ENCODE assay signal across 2 cellular contexts in the genomic region with DNA sequence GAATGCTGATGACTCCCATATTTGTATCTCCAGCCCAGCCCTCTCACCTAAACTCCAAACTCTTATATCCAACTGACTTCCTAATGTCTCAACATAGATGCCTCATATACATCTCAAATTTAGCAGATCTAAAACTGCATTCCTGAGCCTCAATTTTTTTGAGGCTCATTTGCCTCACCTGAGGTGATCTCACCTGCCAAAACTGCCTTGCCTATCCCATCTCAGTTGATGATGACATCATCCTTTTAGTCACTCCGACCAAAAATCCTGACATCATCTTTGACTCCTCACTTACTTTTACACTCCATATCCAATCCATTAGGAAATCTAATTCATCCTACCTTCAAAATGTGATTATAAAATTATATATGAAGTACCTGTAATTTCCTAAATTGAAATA.
TF ChIP-seq lines count a peak whose summit lies in the region.

No MANE protein-coding gene starts in this region.

TF ChIP-seq in HepG2, 621 proteins besides CTCF, POLR2A, EP300 and RAD21:
- TF ChIP-seq ZBTB38 (CRISPR knock-in tag; IDR thresholded peaks at IDR 0.05) = no peak
- no peak for TF ChIP-seq BHLHE40 (IDR thresholded peaks at IDR 0.05; ENCODE audit: low read length)
- peak; percentile 100 for TF ChIP-seq ATF7 (IDR thresholded peaks at IDR 0.05)
- TF ChIP-seq ATF7 (CRISPR knock-in tag; IDR thresholded peaks at IDR 0.05) = no peak
- TF ChIP-seq IKZF4 (CRISPR knock-in tag; IDR thresholded peaks at IDR 0.05; ENCODE audit: borderline replicate concordance, low read depth, not compliant biosample characterization) = no peak
- TF ChIP-seq ZNF329 (CRISPR knock-in tag; IDR thresholded peaks at IDR 0.05; ENCODE audit: low read depth) = no peak
- TF ChIP-seq ZNF577 (CRISPR knock-in tag; IDR thresholded peaks at IDR 0.05; ENCODE audit: borderline replicate concordance, low read depth) = no peak
- TF ChIP-seq ZNF83 (CRISPR knock-in tag; IDR thresholded peaks at IDR 0.05; ENCODE audit: borderline replicate concordance) = no peak
- peak; percentile 86 for TF ChIP-seq CREB1 (IDR thresholded peaks at IDR 0.05)
- no peak for TF ChIP-seq CREB1 (CRISPR knock-in tag; IDR thresholded peaks at IDR 0.05)
- no peak for TF ChIP-seq ZNF24 (IDR thresholded peaks at IDR 0.05)

TF ChIP-seq in K562, 482 proteins besides CTCF, POLR2A, EP300 and RAD21:
- TF ChIP-seq ATF3 (IDR thresholded peaks at IDR 0.05) = peak; percentile 70
- no peak for TF ChIP-seq ATF3 (CRISPR knock-in tag; conservative IDR thresholded peaks at IDR 0.05)
- TF ChIP-seq ATF7 (IDR thresholded peaks at IDR 0.05) = 0 out of 2 replicates have a peak, but pooled peaks have one; percentile 15
- TF ChIP-seq RCOR1 (IDR thresholded peaks at IDR 0.05; ENCODE audit: borderline replicate concordance in 1 of 2, low read depth in 2 of 2, low read length in 2 of 2) = no peak
- TF ChIP-seq, protein P1, sequence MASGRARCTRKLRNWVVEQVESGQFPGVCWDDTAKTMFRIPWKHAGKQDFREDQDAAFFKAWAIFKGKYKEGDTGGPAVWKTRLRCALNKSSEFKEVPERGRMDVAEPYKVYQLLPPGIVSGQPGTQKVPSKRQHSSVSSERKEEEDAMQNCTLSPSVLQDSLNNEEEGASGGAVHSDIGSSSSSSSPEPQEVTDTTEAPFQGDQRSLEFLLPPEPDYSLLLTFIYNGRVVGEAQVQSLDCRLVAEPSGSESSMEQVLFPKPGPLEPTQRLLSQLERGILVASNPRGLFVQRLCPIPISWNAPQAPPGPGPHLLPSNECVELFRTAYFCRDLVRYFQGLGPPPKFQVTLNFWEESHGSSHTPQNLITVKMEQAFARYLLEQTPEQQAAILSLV (tag; IDR thresholded peaks at IDR 0.05) = no peak
- no peak for TF ChIP-seq ZBTB1 (CRISPR knock-in tag; IDR thresholded peaks at IDR 0.05; ENCODE audit: borderline replicate concordance, low read depth)
